ENCODE assay signal across 21 cellular contexts in the genomic region with DNA sequence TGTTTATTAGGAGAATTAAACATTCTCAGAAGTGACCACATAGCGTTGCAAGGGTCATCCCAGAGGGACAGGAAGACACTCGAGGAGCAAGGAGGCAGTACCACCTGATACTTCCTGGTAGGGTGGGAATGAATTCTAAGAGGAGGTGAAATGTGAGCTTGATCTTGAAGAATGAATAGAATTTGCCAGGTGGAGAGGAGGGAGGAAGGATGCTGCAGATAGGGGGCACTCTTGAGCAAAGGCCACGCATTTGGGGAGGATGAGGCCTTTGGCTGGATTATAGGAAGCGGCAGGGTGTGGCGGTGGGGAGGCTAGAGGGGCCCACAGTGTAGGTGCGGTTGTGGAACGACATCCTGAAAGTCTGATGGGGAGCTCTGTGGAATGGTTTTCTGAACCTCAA. TPM values are rescaled to one million over a fixed set of nuclear protein-coding genes. Genes with fewer than 3 reads are reported as not detected.
DNase-seq lines count a peak whose midpoint lies in the region; ATAC-seq and TF ChIP-seq lines count a peak whose summit lies in the region.
"Had no signal": no experiment of that assay in that cellular context is flagged by ENCODE, and none has a peak within 500 bp of the region (broad histone marks: within the 10 kb centered on the region; RNA-seq: fewer than 3 reads in every experiment).

No MANE protein-coding gene starts in this region.

- H3K9me2 ChIP-seq in OCI-LY7 (ENCODE audit: insufficient read depth, low read length) = no peaks in the 10 kb centered on the region

- H3K4me2 ChIP-seq in OCI-LY7 (ENCODE audit: low read length) = no peak overlapping the region

- intact Hi-C loops in OCI-LY7 (cut with micrococcal nuclease; ENCODE audit: unreplicated experiment) (no loop called here), esophagus squamous epithelium (cut with DNase I) (no loop called here)

- no peak overlapping the region for H3K4me3 ChIP-seq in OCI-LY7 (ENCODE audit: low read depth, low read length, poor library complexity, severe bottlenecking)
- no peak overlapping the region for H3K4me3 ChIP-seq in fibroblast of mammary gland (ENCODE audit: control insufficient read depth, low read depth, low read length)
- H3K4me3 ChIP-seq in esophagus squamous epithelium = no peak overlapping the region
- H3K4me3 ChIP-seq: coronary artery, gastrocnemius medialis, Peyer's patch, transverse colon had no signal

- TF ChIP-seq CTCF in 22Rv1 (IDR thresholded peaks at IDR 0.05) = peak; percentile 28
- peak; percentile 48 for TF ChIP-seq CTCF in GM12873 (IDR thresholded peaks at IDR 0.05; ENCODE audit: insufficient read depth, low read depth, low read length, missing control alignments)
- TF ChIP-seq CTCF in OCI-LY7 (conservative IDR thresholded peaks at IDR 0.05; ENCODE audit: low read length) = peak; percentile 58; the same call in 1 of the 2 replicates
- TF ChIP-seq CTCF in fibroblast of mammary gland (conservative IDR thresholded peaks at IDR 0.05; ENCODE audit: control insufficient read depth, insufficient read depth, low read depth, low read length) = peak; percentile 21
- TF ChIP-seq CTCF in esophagus squamous epithelium (IDR thresholded peaks at IDR 0.05) = no peak

- POLR2A ChIA-PET in OCI-LY7 (lab: Charles Lee) = interaction anchor here (0.7 kb wide), 1 partner anchor 311 kb away, joined by 4 read pairs; no protein-coding TSS in a partner anchor

- DNase-seq in OCI-LY7 (ENCODE audit: low spot score) = no peak
- no peak for DNase-seq in fibroblast of mammary gland (ENCODE audit: low read depth)
- DNase-seq in SHP77 treated with DMSO at 0.1 percent for 48 hours (lab: John Stamatoyannopoulos, UW) = no peak
- no peak for DNase-seq in dedifferentiated amniotic fluid mesenchymal stem cell (ENCODE audit: extremely low spot score)
- DNase-seq in esophagus squamous epithelium (lab: John Stamatoyannopoulos, UW) = no peak
- DNase-seq: ACHN; activated CD4-positive, alpha-beta T cell treated with anti-CD3 and anti-CD28 coated beads for 48 hours; CD8-positive, alpha-beta T cell; DMS79 treated with DMSO at 0.1 percent for 48 hours; gastrocnemius medialis; Karpas-422; left ventricle myocardium superior; NCI-H69; Peyer's patch; right cardiac atrium; stimulated activated naive CD4-positive, alpha-beta T cell; transverse colon had no signal

- H3K9me3 ChIP-seq in OCI-LY7 (ENCODE audit: low read length) = no peaks in the 10 kb centered on the region
- H3K9me3 ChIP-seq in esophagus squamous epithelium = peaks cover 0 to 4% (median 0%) of the 10 kb centered on the region in 3 donors
- H3K9me3 ChIP-seq: gastrocnemius medialis, Peyer's patch had no signal

- ATAC-seq in GM18873 (IDR thresholded peaks at IDR 0.05; ENCODE audit: low FRiP score, unreplicated experiment) = no peak
- ATAC-seq: CD8-positive, alpha-beta T cell; gastrocnemius medialis; left ventricle myocardium superior; right cardiac atrium had no signal

- no peak overlapping the region for H2AFZ ChIP-seq in OCI-LY7 (ENCODE audit: low read length)

- H3K36me3 ChIP-seq in OCI-LY7 (ENCODE audit: insufficient read depth, low read length) (peaks cover 7% of the 10 kb centered on the region; the same call in 1 of the 2 replicates), esophagus squamous epithelium (peaks cover 0 to 59% (median 0%) of the 10 kb centered on the region in 3 donors)
- H3K36me3 ChIP-seq: gastrocnemius medialis, Peyer's patch, transverse colon had no signal

- H3K79me2 ChIP-seq in OCI-LY7 (ENCODE audit: insufficient read depth, low read depth, low read length) = no peaks in the 10 kb centered on the region

- H3K4me1 ChIP-seq in OCI-LY7 (ENCODE audit: insufficient read depth, low read length, poor library complexity, severe bottlenecking) = no peaks in the 10 kb centered on the region
- H3K4me1 ChIP-seq in esophagus squamous epithelium = no peaks in the 10 kb centered on the region
- H3K4me1 ChIP-seq: gastrocnemius medialis, Peyer's patch had no signal

- TF ChIP-seq POLR2A in esophagus squamous epithelium (IDR thresholded peaks at IDR 0.05) = no peak

- H3K27me3 ChIP-seq in esophagus squamous epithelium = no peaks in the 10 kb centered on the region
- H3K27me3 ChIP-seq: gastrocnemius medialis, Peyer's patch, transverse colon had no signal

- 89 to 90% methylated on average over 7 of the region's 7 CpGs for WGBS in esophagus squamous epithelium, 2 donors

- H3K27ac ChIP-seq in 22Rv1 (no peak overlapping the region), OCI-LY7 (ENCODE audit: low read depth, low read length, poor library complexity, severe bottlenecking) (no peak overlapping the region), esophagus squamous epithelium (no peak overlapping the region)
- H3K27ac ChIP-seq: coronary artery, gastrocnemius medialis, Peyer's patch, transverse colon had no signal

- CTCF ChIA-PET in OCI-LY7 (lab: Charles Lee; ENCODE audit: unreplicated experiment) = interaction anchor here (0.6 kb wide), 1 partner anchor 9 kb away, joined by 3 read pairs; no protein-coding TSS in a partner anchor

- BruUV-seq in OCI-LY7 (replicated peaks; lab: Mats Ljungman, UMichigan) = no TSS peak

- no peaks in the 10 kb centered on the region for H4K20me1 ChIP-seq in OCI-LY7 (ENCODE audit: insufficient read depth, low read length)

RNA-seq across cellular contexts. Expression of a gene that starts 33.5 kb away (rescaled TPM):
- 19.8 and 21.2 TPM in 2 replicates for total RNA-seq in OCI-LY7 (2014; rRNA removed; shearing (Covaris generic))
- total RNA-seq in OCI-LY7 (2022) (14.7 and 18.1 TPM in 2 replicates), esophagus squamous epithelium (10 to 100 TPM in 3 of 4 donors, 1 to 10 TPM in 1; 7.5 to 21.9 (median 16.3) TPM)

Comparison
In these comparisons a context has a peak if more than half of its experiments do, and no peak if none do; other contexts are left out.
1. CTCF ChIP-seq: peak in 22Rv1 (single experiment), GM12873 (single experiment), OCI-LY7 (single experiment) and fibroblast of mammary gland (single experiment); none in esophagus squamous epithelium (0 of 6).